8 cellular contexts compared by ENCODE assay signal in genomic region chr15:77024273-77025065, GRCh38. TPM values are rescaled to one million over a fixed set of nuclear protein-coding genes. Genes with fewer than 3 reads are reported as not detected.
DNase-seq lines count a peak whose midpoint lies in the region; ATAC-seq and TF ChIP-seq lines count a peak whose summit lies in the region.

No MANE protein-coding gene starts in this region.

- H3K27me3 ChIP-seq in HL-60 (ENCODE audit: insufficient read depth, poor library complexity, severe bottlenecking) (no peaks in the 10 kb centered on the region), parathyroid adenoma (ENCODE audit: control insufficient read depth, insufficient read depth, low read length) (no peaks in the 10 kb centered on the region), aorta (ENCODE audit: control insufficient read depth in 1 of 2, insufficient read depth in 2 of 2, low read length in 1 of 2) (no peaks in the 10 kb centered on the region)

- H3K36me3 ChIP-seq in parathyroid adenoma (ENCODE audit: control insufficient read depth, insufficient read depth, low read length) (no peaks in the 10 kb centered on the region), aorta (ENCODE audit: control insufficient read depth in 1 of 2, insufficient read depth in 2 of 2, low read length in 1 of 2) (no peaks in the 10 kb centered on the region)

- H3K79me2 ChIP-seq in parathyroid adenoma, result no peaks in the 10 kb centered on the region

- no peak overlapping the region for H3K27ac ChIP-seq in HL-60 (replicated peaks)
- no peak overlapping the region for H3K27ac ChIP-seq in parathyroid adenoma
- no peak overlapping the region for H3K27ac ChIP-seq in aorta (ENCODE audit: low read depth in 1 of 2, low read length in 2 of 2)

- no peaks in the 10 kb centered on the region for H3K9me3 ChIP-seq in parathyroid adenoma (ENCODE audit: control insufficient read depth, low read length)
- no peaks in the 10 kb centered on the region for H3K9me3 ChIP-seq in aorta (ENCODE audit: control insufficient read depth, low read length)

- H3K4me3 ChIP-seq in HL-60 (replicated peaks; ENCODE audit: insufficient read depth, low read length) (no peak overlapping the region), parathyroid adenoma (ENCODE audit: low read depth, low read length) (no peak overlapping the region), aorta (ENCODE audit: low read length in 2 of 2) (no peak overlapping the region)

- intact Hi-C loops in aorta (cut with DNase I), result loop anchor here (5.0 kb wide), 2 partner anchors 82 to 518 kb away; no protein-coding TSS in a partner anchor

- no peak overlapping the region for H2AFZ ChIP-seq in parathyroid adenoma

- H3K9ac ChIP-seq in parathyroid adenoma, result no peak overlapping the region

- TF ChIP-seq CTCF in HL-60 (IDR thresholded peaks at IDR 0.05; ENCODE audit: insufficient read depth, low read length), result peak; percentile 80
- TF ChIP-seq CTCF in parathyroid adenoma (IDR thresholded peaks at IDR 0.05), result peak; percentile 84

- ATAC-seq in aorta (ENCODE audit: low FRiP score) (peak; percentile 65), HG02678 (IDR thresholded peaks at IDR 0.05; ENCODE audit: unreplicated experiment) (no peak)

- WGBS in aorta, 2 donors, result 29 to 35% methylated on average over 16 to 17 of the region's 17 CpGs

- in situ Hi-C loops in SK-MEL-5 (cut with HindIII; ENCODE audit: low pct_unique_long_range_greater_than_20kb, low sequenced_read_pairs), result no loop called here

- DNase-seq in COLO829 (ENCODE audit: low spot score) (peak; percentile 21), HL-60 (ENCODE audit: low read depth in 1 of 2, low spot score in 1 of 2) (peak in 1 of 2 experiments; percentile 37), SK-MEL-5 (ENCODE audit: low read depth, low spot score) (peak; percentile 60), germinal center (ENCODE audit: low spot score) (peak; percentile 81), aorta (peak; percentile 72 to 91)
- DNase-seq in activated naive CD4-positive, alpha-beta T cell treated with Interleukin-2 at 50 U/mL for 16 hours, result peak; percentile 71

- H3K4me2 ChIP-seq in parathyroid adenoma (ENCODE audit: low read length), result no peak overlapping the region

- H3K4me1 ChIP-seq in parathyroid adenoma (no peaks in the 10 kb centered on the region), aorta (ENCODE audit: control insufficient read depth in 1 of 2, insufficient read depth in 2 of 2, low read length in 2 of 2) (no peaks in the 10 kb centered on the region)

RNA-seq across cellular contexts. Expression of gene PSTPIP1, which starts 29.5 kb away (rescaled TPM):
- total RNA-seq in SK-MEL-5 (2014; rRNA removed; shearing (Covaris generic)), result not detected in 2 replicates
- polyA plus RNA-seq in SK-MEL-5 (2015; cell fraction: cytosol; rRNA removed), result 0.36 TPM in 1 of 2 replicates, not detected in the other
- polyA plus RNA-seq in SK-MEL-5 (2015; cell fraction: nucleus; rRNA removed), result not detected in 2 replicates
- total RNA-seq in aorta, result 10 to 100 TPM; 14.1 to 42.9 TPM
- polyA plus RNA-seq in aorta, result 10 to 100 TPM; 16.5 to 30.4 TPM

RNA-seq across cellular contexts. Expression of gene TSPAN3, which starts 46.4 kb away (rescaled TPM):
- total RNA-seq in SK-MEL-5 (2014; rRNA removed; shearing (Covaris generic)), result 460 and 489 TPM in 2 replicates
- 578 and 652 TPM in 2 replicates for polyA plus RNA-seq in SK-MEL-5 (2015; cell fraction: cytosol; rRNA removed)
- polyA plus RNA-seq in SK-MEL-5 (2015; cell fraction: nucleus; rRNA removed), result 78.6 and 136 TPM in 2 replicates
- total RNA-seq in aorta, result 100 to 1,000 TPM; 106 to 121 TPM
- 100 to 1,000 TPM; 107 to 123 TPM for polyA plus RNA-seq in aorta

Comparison
In these comparisons a context has a peak if more than half of its experiments do, and no peak if none do; other contexts are left out.
1. RNA of gene PSTPIP1, which starts 29.5 kb away (total RNA-seq): 14.1 to 42.9 TPM in aorta; not detected in SK-MEL-5; every median in the first group is over 10 times any median in the second.